Comparison of ENCODE assay signal across 10 cellular contexts in genomic region chr14:24911324-24912095, GRCh38.
A peak's percentile ranks its signal among the peaks of the same experiment; 100 is the strongest.
DNase-seq lines count a peak whose midpoint lies in the region; ATAC-seq, FAIRE-seq and TF ChIP-seq lines count a peak whose summit lies in the region.
"Had no signal": no experiment of that assay in that cellular context is flagged by ENCODE, and none has a peak within 500 bp of the region (broad histone marks: within the 10 kb centered on the region; RNA-seq: fewer than 3 reads in every experiment).

No MANE protein-coding gene starts in this region.

- no TSS peak for BruUV-seq in GM12878 (replicated peaks; lab: Mats Ljungman, UMichigan)

- TF ChIP-seq CTCF in AG10803 (conservative IDR thresholded peaks at IDR 0.05; ENCODE audit: low read length) (0 out of 2 replicates have a peak, but pooled peaks have one; percentile 15), HL-60 (IDR thresholded peaks at IDR 0.05; ENCODE audit: insufficient read depth, low read length) (no peak), GM12878 (IDR thresholded peaks at IDR 0.05 in 2 of 3, conservative IDR thresholded peaks at IDR 0.05 in 1 of 3; ENCODE audit: control insufficient read depth in 2 of 3, extremely low read depth in 1 of 3, insufficient read depth in 1 of 3, low read depth in 3 of 3, low read length in 3 of 3) (no peak), left lung (IDR thresholded peaks at IDR 0.05) (no peak)

- peak; percentile 98 for DNase-seq in AG10803 (ENCODE audit: low read depth)
- DNase-seq in HL-60 (ENCODE audit: low read depth in 1 of 2, low spot score in 1 of 2) = peak; percentile 7 to 27
- DNase-seq in GM12878 (ENCODE audit: low read depth, low spot score) = peak; percentile 27
- no peak for DNase-seq in left lung
- DNase-seq in NCI-H510A (lab: John Stamatoyannopoulos, UW) = no peak
- no peak for DNase-seq in NCI-H1930 (lab: John Stamatoyannopoulos, UW)
- no peak for DNase-seq in activated CD8-positive, alpha-beta memory T cell treated with anti-CD3 and anti-CD28 coated beads, Interleukin-2, amount 50 U/mL, for 48 hours

- TF ChIP-seq EP300 in GM12878 (IDR thresholded peaks at IDR 0.05; ENCODE audit: borderline replicate concordance in 1 of 2, control insufficient read depth in 1 of 2, low read depth in 2 of 2, low read length in 2 of 2) = no peak

- POLR2A ChIA-PET in GM12878 (lab: Charles Lee) = interaction anchor here (1.5 to 3.5 kb wide), 4 partner anchors 8 to 42 kb away, joined by 3 to 14 read pairs (median 6); no protein-coding TSS in a partner anchor

- TF ChIP-seq RAD21 in GM12878 (IDR thresholded peaks at IDR 0.05; ENCODE audit: insufficient read depth, low read depth, low read length) = no peak

- no peak overlapping the region for H2AFZ ChIP-seq in GM12878 (ENCODE audit: control insufficient read depth, low read depth, low read length)

- RAD21 ChIA-PET in GM12878 (lab: Charles Lee; ENCODE audit: unreplicated experiment) = interaction anchor here (0.6 to 5.8 kb wide), 14 partner anchors 8 to 118 kb away, joined by 3 to 28 read pairs (median 4); no protein-coding TSS in a partner anchor

- no peak for TF ChIP-seq POLR2A in GM12878 (IDR thresholded peaks at IDR 0.05; ENCODE audit: low read depth, low read length)

- SMC1A ChIA-PET in GM12878 (lab: Charles Lee; ENCODE audit: uncharacterized antibody, unreplicated experiment) = interaction anchor here (0.7 to 9.3 kb wide), 24 partner anchors 8 to 119 kb away, joined by 3 to 87 read pairs (median 4); no protein-coding TSS in a partner anchor

- H3K4me2 ChIP-seq in GM12878 (ENCODE audit: control insufficient read depth, insufficient read depth) = no peak overlapping the region

- intact Hi-C loops in GM12878 (cut with micrococcal nuclease; ENCODE audit: unreplicated experiment) (no loop called here), left lung (cut with DNase I) (no loop called here)

- CTCF ChIA-PET in GM12878 (lab: Yijun Ruan, JAX) = interaction anchor here (0.8 to 2.5 kb wide), 15 partner anchors 10 to 167 kb away, joined by 3 to 11 read pairs (median 4); no protein-coding TSS in a partner anchor

- in situ Hi-C loops in GM12878 (cut with MboI) = no loop called here

- H3K36me3 ChIP-seq in GM12878 (ENCODE audit: control insufficient read depth in 2 of 2, insufficient read depth in 2 of 2, low read length in 1 of 2) (no peaks in the 10 kb centered on the region), left lung (no peaks in the 10 kb centered on the region)

- no peak overlapping the region for H3K9ac ChIP-seq in GM12878 (ENCODE audit: control insufficient read depth, insufficient read depth, low read length)

- ATAC-seq in GM12878 (peak; percentile 71), left lung (peak; percentile 74), HG03457 (IDR thresholded peaks at IDR 0.05; ENCODE audit: unreplicated experiment) (no peak)

- H3K27me3 ChIP-seq in HL-60 (ENCODE audit: insufficient read depth, poor library complexity, severe bottlenecking) = peaks cover 3% of the 10 kb centered on the region
- H3K27me3 ChIP-seq in GM12878 (replicated peaks in 1 of 2; ENCODE audit: control insufficient read depth in 2 of 2, insufficient read depth in 2 of 2, low read length in 1 of 2) = no peaks in the 10 kb centered on the region
- H3K27me3 ChIP-seq in left lung = no peaks in the 10 kb centered on the region

- peak overlapping the region; percentile 50 for H3K4me3 ChIP-seq in AG10803 (ENCODE audit: low read length)
- H3K4me3 ChIP-seq in HL-60 (replicated peaks; ENCODE audit: insufficient read depth, low read length) = no peak overlapping the region
- no peak overlapping the region for H3K4me3 ChIP-seq in GM12878
- no peak overlapping the region for H3K4me3 ChIP-seq in left lung
- H3K4me3 ChIP-seq: SK-N-MC had no signal

- 3% methylated on average over 5 of the region's 5 CpGs for WGBS in GM12878 (ENCODE audit: insufficient coverage, insufficient replicate concordance, low lambda C conversion rate, missing lambda C conversion rate)

- H3K4me1 ChIP-seq in GM12878 (ENCODE audit: control insufficient read depth, insufficient read depth, low read length) (no peaks in the 10 kb centered on the region), left lung (peaks cover 0 to 10% of the 10 kb centered on the region in 2 donors)

- H4K20me1 ChIP-seq in GM12878 (ENCODE audit: control insufficient read depth, insufficient read depth) = no peaks in the 10 kb centered on the region

- no peak overlapping the region for H3K27ac ChIP-seq in HL-60 (replicated peaks)
- no peak overlapping the region for H3K27ac ChIP-seq in GM12878 (ENCODE audit: control insufficient read depth, insufficient read depth)
- no peak overlapping the region for H3K27ac ChIP-seq in left lung
- H3K27ac ChIP-seq: SK-N-MC had no signal

- H3K9me3 ChIP-seq in GM12878 (replicated peaks; ENCODE audit: control insufficient read depth, insufficient read depth, low read length) (no peaks in the 10 kb centered on the region), left lung (no peaks in the 10 kb centered on the region)

- no peak for FAIRE-seq in GM12878 (lab: Jason Lieb, UNC)
- FAIRE-seq: frontal cortex had no signal

- no peaks in the 10 kb centered on the region for H3K79me2 ChIP-seq in GM12878 (ENCODE audit: control insufficient read depth, insufficient read depth, low read length)

TF ChIP-seq in GM12878, 131 proteins besides CTCF, POLR2A, EP300 and RAD21 (continues in another document):
- TF ChIP-seq E4F1 (IDR thresholded peaks at IDR 0.05; ENCODE audit: borderline replicate concordance, partially characterized antibody) (peak; percentile 31), SMAD1 (IDR thresholded peaks at IDR 0.05; ENCODE audit: low read depth, partially characterized antibody) (peak; percentile 78), IKZF1 (conservative IDR thresholded peaks at IDR 0.05) (peak; percentile 33; the same call in 1 of the 2 replicates), STAT3 (IDR thresholded peaks at IDR 0.05; ENCODE audit: low read depth, low read length) (no peak), IKZF2 (IDR thresholded peaks at IDR 0.05) (peak; percentile 66 to 73; a peak in 3 of 4 replicates), HDGF (IDR thresholded peaks at IDR 0.05) (peak; percentile 89; the same call in 1 of the 2 replicates), ZSCAN29 (IDR thresholded peaks at IDR 0.05) (no peak), MTA2 (IDR thresholded peaks at IDR 0.05; ENCODE audit: low read depth) (peak; percentile 61), SIN3A (IDR thresholded peaks at IDR 0.05; ENCODE audit: low read depth, low read length) (no peak), YBX1 (IDR thresholded peaks at IDR 0.05) (peak; percentile 59; the same call in 1 of the 2 replicates), MLLT1 (IDR thresholded peaks at IDR 0.05) (peak; percentile 71)
- TF ChIP-seq, protein P1, sequence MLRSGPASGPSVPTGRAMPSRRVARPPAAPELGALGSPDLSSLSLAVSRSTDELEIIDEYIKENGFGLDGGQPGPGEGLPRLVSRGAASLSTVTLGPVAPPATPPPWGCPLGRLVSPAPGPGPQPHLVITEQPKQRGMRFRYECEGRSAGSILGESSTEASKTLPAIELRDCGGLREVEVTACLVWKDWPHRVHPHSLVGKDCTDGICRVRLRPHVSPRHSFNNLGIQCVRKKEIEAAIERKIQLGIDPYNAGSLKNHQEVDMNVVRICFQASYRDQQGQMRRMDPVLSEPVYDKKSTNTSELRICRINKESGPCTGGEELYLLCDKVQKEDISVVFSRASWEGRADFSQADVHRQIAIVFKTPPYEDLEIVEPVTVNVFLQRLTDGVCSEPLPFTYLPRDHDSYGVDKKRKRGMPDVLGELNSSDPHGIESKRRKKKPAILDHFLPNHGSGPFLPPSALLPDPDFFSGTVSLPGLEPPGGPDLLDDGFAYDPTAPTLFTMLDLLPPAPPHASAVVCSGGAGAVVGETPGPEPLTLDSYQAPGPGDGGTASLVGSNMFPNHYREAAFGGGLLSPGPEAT (IDR thresholded peaks at IDR 0.05; ENCODE audit: low read depth) = peak; percentile 76

Comparison
In these comparisons a context has a peak if more than half of its experiments do, and no peak if none do; other contexts are left out.
1. DNase-seq: peak in AG10803 (single experiment), HL-60 (2 of 2) and GM12878 (single experiment); none in left lung (0 of 2), NCI-H510A (single experiment), NCI-H1930 (0 of 2) and activated CD8-positive, alpha-beta memory T cell treated with anti-CD3 and anti-CD28 coated beads, Interleukin-2, amount 50 U/mL, for 48 hours (single experiment).